1 cellular context compared by ENCODE assay signal in the genomic region with DNA sequence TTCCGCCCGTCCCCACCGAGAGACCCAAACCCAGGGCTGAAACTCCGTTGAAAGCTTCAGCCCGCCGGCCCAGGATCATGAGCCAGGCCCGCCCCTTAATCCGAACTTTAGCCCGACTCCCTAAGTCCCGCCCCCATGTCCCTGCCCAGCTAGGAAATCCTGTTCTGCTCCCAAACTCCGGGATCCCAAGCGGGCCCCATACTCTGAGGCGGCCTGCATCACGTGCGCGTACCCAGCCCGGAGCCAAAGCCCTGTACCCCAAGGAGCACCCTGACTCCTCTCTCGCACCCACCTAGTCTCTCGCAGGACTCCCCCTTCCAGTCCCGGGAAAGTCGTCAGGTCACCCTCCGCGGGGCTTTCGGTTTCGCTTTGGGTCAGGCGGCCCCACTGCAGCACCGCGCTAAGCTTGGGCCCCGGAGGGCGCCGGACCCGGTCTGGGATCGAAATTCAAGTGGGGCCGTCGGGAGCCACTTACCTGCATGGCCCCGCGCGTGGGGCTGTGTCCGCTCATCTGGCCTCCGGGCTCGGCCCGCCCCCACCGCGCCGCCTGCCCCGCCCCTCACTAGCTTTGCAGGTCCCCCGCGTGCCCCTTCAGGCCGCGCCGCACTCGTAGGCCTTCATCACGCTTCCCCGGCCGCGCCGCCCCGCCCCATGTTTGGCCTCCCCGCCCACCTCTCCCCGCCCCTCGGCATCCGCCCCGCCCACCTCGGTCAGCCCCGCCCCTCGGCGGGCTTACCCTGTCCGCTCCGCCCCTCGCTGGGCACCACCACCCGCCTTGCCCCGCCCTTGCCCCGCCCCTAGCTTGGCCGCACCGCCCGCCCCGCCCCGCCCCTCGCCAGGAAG.
A peak's percentile ranks its signal among the peaks of the same experiment; 100 is the strongest.
TF ChIP-seq lines count a peak whose summit lies in the region.

A gene (minus strand): TSS at position 629 of the 843 bp plus-strand sequence. CDS start 118 bp downstream, at position 511.

TF ChIP-seq in HEK293, 187 proteins besides CTCF, POLR2A, EP300 and RAD21 (continued from another document and continues in another):
- TF ChIP-seq, protein P1, sequence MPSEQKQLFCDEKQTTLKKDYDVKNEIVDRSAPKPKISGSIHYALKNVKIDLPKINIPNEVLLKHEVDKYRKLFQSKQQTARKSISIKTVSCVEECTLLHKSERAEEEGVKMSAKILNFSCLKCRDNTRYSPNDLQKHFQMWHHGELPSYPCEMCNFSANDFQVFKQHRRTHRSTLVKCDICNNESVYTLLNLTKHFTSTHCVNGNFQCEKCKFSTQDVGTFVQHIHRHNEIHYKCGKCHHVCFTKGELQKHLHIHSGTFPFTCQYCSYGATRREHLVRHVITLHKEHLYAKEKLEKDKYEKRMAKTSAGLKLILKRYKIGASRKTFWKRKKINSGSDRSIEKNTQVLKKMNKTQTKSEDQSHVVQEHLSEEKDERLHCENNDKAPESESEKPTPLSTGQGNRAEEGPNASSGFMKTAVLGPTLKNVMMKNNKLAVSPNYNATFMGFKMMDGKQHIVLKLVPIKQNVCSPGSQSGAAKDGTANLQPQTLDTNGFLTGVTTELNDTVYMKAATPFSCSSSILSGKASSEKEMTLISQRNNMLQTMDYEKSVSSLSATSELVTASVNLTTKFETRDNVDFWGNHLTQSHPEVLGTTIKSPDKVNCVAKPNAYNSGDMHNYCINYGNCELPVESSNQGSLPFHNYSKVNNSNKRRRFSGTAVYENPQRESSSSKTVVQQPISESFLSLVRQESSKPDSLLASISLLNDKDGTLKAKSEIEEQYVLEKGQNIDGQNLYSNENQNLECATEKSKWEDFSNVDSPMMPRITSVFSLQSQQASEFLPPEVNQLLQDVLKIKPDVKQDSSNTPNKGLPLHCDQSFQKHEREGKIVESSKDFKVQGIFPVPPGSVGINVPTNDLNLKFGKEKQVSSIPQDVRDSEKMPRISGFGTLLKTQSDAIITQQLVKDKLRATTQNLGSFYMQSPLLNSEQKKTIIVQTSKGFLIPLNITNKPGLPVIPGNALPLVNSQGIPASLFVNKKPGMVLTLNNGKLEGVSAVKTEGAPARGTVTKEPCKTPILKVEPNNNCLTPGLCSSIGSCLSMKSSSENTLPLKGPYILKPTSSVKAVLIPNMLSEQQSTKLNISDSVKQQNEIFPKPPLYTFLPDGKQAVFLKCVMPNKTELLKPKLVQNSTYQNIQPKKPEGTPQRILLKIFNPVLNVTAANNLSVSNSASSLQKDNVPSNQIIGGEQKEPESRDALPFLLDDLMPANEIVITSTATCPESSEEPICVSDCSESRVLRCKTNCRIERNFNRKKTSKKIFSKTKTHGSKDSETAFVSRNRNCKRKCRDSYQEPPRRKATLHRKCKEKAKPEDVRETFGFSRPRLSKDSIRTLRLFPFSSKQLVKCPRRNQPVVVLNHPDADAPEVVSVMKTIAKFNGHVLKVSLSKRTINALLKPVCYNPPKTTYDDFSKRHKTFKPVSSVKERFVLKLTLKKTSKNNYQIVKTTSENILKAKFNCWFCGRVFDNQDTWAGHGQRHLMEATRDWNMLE (tag by site-specific recombination; conservative IDR thresholded peaks at IDR 0.05; ENCODE audit: low read depth), result no peak
- TF ChIP-seq ZFHX2 (tag by site-specific recombination; conservative IDR thresholded peaks at IDR 0.05), result peak; percentile 27; the same call in 1 of the 2 replicates
- TF ChIP-seq KLF8 (tag by site-specific recombination; IDR thresholded peaks at IDR 0.05), result peak; percentile 57; the same call in 1 of the 2 replicates
- no peak for TF ChIP-seq SETDB1 (IDR thresholded peaks at IDR 0.05; ENCODE audit: insufficient read length, low read length)
- TF ChIP-seq, protein P2, sequence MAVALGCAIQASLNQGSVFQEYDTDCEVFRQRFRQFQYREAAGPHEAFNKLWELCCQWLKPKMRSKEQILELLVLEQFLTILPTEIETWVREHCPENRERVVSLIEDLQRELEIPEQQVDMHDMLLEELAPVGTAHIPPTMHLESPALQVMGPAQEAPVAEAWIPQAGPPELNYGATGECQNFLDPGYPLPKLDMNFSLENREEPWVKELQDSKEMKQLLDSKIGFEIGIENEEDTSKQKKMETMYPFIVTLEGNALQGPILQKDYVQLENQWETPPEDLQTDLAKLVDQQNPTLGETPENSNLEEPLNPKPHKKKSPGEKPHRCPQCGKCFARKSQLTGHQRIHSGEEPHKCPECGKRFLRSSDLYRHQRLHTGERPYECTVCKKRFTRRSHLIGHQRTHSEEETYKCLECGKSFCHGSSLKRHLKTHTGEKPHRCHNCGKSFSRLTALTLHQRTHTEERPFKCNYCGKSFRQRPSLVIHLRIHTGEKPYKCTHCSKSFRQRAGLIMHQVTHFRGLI (tag by site-specific recombination; IDR thresholded peaks at IDR 0.05), result no peak
- TF ChIP-seq, protein P3, sequence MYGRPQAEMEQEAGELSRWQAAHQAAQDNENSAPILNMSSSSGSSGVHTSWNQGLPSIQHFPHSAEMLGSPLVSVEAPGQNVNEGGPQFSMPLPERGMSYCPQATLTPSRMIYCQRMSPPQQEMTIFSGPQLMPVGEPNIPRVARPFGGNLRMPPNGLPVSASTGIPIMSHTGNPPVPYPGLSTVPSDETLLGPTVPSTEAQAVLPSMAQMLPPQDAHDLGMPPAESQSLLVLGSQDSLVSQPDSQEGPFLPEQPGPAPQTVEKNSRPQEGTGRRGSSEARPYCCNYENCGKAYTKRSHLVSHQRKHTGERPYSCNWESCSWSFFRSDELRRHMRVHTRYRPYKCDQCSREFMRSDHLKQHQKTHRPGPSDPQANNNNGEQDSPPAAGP (tag by site-specific recombination; IDR thresholded peaks at IDR 0.05), result 0 out of 2 replicates have a peak, but pooled peaks have one; percentile 49
- 0 out of 2 replicates have a peak, but pooled peaks have one; percentile 18 for TF ChIP-seq ZNF777 (tag by site-specific recombination; IDR thresholded peaks at IDR 0.05; ENCODE audit: borderline replicate concordance)
- TF ChIP-seq ZNF747 (tag by site-specific recombination; IDR thresholded peaks at IDR 0.05), result no peak
- no peak for TF ChIP-seq GLIS1 (tag by site-specific recombination; IDR thresholded peaks at IDR 0.05)
- TF ChIP-seq ZNF140 (tag by site-specific recombination; IDR thresholded peaks at IDR 0.05), result no peak
- TF ChIP-seq, protein P4, sequence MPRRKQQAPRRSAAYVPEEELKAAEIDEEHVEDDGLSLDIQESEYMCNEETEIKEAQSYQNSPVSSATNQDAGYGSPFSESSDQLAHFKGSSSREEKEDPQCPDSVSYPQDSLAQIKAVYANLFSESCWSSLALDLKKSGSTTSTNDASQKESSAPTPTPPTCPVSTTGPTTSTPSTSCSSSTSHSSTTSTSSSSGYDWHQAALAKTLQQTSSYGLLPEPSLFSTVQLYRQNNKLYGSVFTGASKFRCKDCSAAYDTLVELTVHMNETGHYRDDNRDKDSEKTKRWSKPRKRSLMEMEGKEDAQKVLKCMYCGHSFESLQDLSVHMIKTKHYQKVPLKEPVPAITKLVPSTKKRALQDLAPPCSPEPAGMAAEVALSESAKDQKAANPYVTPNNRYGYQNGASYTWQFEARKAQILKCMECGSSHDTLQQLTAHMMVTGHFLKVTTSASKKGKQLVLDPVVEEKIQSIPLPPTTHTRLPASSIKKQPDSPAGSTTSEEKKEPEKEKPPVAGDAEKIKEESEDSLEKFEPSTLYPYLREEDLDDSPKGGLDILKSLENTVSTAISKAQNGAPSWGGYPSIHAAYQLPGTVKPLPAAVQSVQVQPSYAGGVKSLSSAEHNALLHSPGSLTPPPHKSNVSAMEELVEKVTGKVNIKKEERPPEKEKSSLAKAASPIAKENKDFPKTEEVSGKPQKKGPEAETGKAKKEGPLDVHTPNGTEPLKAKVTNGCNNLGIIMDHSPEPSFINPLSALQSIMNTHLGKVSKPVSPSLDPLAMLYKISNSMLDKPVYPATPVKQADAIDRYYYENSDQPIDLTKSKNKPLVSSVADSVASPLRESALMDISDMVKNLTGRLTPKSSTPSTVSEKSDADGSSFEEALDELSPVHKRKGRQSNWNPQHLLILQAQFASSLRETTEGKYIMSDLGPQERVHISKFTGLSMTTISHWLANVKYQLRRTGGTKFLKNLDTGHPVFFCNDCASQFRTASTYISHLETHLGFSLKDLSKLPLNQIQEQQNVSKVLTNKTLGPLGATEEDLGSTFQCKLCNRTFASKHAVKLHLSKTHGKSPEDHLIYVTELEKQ (tag by site-specific recombination; IDR thresholded peaks at IDR 0.05; ENCODE audit: borderline replicate concordance), result no peak
- TF ChIP-seq SP2 (tag by site-specific recombination; IDR thresholded peaks at IDR 0.05), result peak; percentile 60
- TF ChIP-seq ZNF239 (tag by site-specific recombination; IDR thresholded peaks at IDR 0.05), result no peak
- TF ChIP-seq GFI1B (tag by site-specific recombination; IDR thresholded peaks at IDR 0.05), result no peak
- TF ChIP-seq, protein P5, sequence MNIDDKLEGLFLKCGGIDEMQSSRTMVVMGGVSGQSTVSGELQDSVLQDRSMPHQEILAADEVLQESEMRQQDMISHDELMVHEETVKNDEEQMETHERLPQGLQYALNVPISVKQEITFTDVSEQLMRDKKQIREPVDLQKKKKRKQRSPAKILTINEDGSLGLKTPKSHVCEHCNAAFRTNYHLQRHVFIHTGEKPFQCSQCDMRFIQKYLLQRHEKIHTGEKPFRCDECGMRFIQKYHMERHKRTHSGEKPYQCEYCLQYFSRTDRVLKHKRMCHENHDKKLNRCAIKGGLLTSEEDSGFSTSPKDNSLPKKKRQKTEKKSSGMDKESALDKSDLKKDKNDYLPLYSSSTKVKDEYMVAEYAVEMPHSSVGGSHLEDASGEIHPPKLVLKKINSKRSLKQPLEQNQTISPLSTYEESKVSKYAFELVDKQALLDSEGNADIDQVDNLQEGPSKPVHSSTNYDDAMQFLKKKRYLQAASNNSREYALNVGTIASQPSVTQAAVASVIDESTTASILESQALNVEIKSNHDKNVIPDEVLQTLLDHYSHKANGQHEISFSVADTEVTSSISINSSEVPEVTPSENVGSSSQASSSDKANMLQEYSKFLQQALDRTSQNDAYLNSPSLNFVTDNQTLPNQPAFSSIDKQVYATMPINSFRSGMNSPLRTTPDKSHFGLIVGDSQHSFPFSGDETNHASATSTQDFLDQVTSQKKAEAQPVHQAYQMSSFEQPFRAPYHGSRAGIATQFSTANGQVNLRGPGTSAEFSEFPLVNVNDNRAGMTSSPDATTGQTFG (tag by site-specific recombination; IDR thresholded peaks at IDR 0.05; ENCODE audit: borderline replicate concordance), result no peak
- TF ChIP-seq, protein P6, sequence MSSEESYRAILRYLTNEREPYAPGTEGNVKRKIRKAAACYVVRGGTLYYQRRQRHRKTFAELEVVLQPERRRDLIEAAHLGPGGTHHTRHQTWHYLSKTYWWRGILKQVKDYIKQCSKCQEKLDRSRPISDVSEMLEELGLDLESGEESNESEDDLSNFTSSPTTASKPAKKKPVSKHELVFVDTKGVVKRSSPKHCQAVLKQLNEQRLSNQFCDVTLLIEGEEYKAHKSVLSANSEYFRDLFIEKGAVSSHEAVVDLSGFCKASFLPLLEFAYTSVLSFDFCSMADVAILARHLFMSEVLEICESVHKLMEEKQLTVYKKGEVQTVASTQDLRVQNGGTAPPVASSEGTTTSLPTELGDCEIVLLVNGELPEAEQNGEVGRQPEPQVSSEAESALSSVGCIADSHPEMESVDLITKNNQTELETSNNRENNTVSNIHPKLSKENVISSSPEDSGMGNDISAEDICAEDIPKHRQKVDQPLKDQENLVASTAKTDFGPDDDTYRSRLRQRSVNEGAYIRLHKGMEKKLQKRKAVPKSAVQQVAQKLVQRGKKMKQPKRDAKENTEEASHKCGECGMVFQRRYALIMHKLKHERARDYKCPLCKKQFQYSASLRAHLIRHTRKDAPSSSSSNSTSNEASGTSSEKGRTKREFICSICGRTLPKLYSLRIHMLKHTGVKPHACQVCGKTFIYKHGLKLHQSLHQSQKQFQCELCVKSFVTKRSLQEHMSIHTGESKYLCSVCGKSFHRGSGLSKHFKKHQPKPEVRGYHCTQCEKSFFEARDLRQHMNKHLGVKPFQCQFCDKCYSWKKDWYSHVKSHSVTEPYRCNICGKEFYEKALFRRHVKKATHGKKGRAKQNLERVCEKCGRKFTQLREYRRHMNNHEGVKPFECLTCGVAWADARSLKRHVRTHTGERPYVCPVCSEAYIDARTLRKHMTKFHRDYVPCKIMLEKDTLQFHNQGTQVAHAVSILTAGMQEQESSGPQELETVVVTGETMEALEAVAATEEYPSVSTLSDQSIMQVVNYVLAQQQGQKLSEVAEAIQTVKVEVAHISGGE (tag by site-specific recombination; conservative IDR thresholded peaks at IDR 0.05; ENCODE audit: low read depth), result 0 out of 2 replicates have a peak, but pooled peaks have one; percentile 20
- TF ChIP-seq ZBTB8A (tag by site-specific recombination; IDR thresholded peaks at IDR 0.05), result peak; percentile 84
- TF ChIP-seq ZNF223 (tag by site-specific recombination; IDR thresholded peaks at IDR 0.05), result no peak
- TF ChIP-seq, protein P7, sequence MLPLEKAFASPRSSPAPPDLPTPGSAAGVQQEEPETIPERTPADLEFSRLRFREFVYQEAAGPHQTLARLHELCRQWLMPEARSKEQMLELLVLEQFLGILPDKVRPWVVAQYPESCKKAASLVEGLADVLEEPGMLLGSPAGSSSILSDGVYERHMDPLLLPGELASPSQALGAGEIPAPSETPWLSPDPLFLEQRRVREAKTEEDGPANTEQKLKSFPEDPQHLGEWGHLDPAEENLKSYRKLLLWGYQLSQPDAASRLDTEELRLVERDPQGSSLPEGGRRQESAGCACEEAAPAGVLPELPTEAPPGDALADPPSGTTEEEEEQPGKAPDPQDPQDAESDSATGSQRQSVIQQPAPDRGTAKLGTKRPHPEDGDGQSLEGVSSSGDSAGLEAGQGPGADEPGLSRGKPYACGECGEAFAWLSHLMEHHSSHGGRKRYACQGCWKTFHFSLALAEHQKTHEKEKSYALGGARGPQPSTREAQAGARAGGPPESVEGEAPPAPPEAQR (tag by site-specific recombination; IDR thresholded peaks at IDR 0.05), result no peak
- TF ChIP-seq ZNF624 (tag by site-specific recombination; IDR thresholded peaks at IDR 0.05), result no peak
- TF ChIP-seq ZBTB21 (tag by site-specific recombination; IDR thresholded peaks at IDR 0.05), result no peak
- no peak for TF ChIP-seq ZNF350 (tag by site-specific recombination; IDR thresholded peaks at IDR 0.05)
- TF ChIP-seq, protein P8, sequence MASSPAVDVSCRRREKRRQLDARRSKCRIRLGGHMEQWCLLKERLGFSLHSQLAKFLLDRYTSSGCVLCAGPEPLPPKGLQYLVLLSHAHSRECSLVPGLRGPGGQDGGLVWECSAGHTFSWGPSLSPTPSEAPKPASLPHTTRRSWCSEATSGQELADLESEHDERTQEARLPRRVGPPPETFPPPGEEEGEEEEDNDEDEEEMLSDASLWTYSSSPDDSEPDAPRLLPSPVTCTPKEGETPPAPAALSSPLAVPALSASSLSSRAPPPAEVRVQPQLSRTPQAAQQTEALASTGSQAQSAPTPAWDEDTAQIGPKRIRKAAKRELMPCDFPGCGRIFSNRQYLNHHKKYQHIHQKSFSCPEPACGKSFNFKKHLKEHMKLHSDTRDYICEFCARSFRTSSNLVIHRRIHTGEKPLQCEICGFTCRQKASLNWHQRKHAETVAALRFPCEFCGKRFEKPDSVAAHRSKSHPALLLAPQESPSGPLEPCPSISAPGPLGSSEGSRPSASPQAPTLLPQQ (tag by site-specific recombination; IDR thresholded peaks at IDR 0.05), result peak; percentile 85
- no peak for TF ChIP-seq FEZF1 (tag by site-specific recombination; IDR thresholded peaks at IDR 0.05)
- TF ChIP-seq ZNF2 (tag by site-specific recombination; IDR thresholded peaks at IDR 0.05), result no peak
- TF ChIP-seq ZNF776 (tag by site-specific recombination; IDR thresholded peaks at IDR 0.05; ENCODE audit: borderline replicate concordance), result no peak
- TF ChIP-seq, protein P9, sequence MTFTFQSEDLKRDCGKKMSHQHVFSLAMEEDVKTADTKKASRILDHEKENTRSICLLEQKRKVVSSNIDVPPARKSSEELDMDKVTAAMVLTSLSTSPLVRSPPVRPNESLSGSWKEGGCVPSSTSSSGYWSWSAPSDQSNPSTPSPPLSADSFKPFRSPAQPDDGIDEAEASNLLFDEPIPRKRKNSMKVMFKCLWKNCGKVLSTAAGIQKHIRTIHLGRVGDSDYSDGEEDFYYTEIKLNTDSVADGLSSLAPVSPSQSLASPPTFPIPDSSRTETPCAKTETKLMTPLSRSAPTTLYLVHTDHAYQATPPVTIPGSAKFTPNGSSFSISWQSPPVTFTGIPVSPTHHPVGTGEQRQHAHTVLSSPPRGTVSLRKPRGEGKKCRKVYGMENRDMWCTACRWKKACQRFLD (tag by site-specific recombination; IDR thresholded peaks at IDR 0.05), result no peak
- no peak for TF ChIP-seq ZNF366 (tag by site-specific recombination; conservative IDR thresholded peaks at IDR 0.05)
- TF ChIP-seq EGR2 (tag by site-specific recombination; IDR thresholded peaks at IDR 0.05; ENCODE audit: low read depth), result no peak
